Comparison of ENCODE assay signal across 8 cellular contexts in the genomic region with DNA sequence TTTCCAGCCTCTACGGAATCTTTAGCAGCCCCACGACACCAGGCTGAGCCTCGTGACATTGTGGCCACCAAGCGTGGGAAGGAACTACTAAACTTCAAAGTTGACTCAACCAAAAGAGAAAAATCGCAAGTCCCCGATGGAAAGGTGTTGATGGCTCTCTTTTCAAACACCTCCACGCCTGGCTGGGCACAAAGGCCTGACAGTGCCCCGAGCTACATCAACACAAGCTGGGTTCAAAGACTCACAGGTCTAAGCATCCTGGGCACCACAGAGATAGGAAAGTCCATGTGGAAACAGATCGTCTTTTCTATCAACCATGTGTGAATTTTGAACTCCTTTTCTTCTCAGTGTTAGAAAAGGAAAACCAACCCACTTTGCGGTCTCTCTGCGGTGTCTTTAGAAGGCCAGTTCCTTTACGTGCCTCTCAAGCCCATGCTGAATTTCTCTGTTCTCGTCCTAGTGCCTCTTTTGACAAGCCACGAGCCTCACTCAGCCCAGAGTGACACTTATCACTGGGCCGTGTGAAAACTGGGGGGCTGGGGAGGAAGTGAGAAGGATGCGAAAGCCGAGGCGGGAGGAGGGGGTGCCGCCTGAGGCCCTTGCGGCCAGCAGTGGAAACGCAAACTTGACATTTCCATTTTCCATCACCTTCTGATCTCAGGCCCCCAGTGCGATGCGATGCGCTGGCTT. TPM values are rescaled to one million over a fixed set of nuclear protein-coding genes. Genes with fewer than 3 reads are reported as not detected.
DNase-seq lines count a peak whose midpoint lies in the region; ATAC-seq and TF ChIP-seq lines count a peak whose summit lies in the region.

No MANE protein-coding gene starts in this region.

- no peak for TF ChIP-seq EP300 in stomach (IDR thresholded peaks at IDR 0.05)

- DNase-seq in MM.1S (peak; percentile 65), stomach (peak; percentile 31), HCEC 1CT (no peak), epidermal melanocyte (ENCODE audit: insufficient read length, low spot score) (no peak)
- peak; percentile 57 for DNase-seq in activated T-helper 1 cell treated with anti-CD3 and anti-CD28 coated beads, Interleukin-12 subunit alpha, Interleukin-12 subunit beta, Interleukin-2, Interleukin-4 antibody, amounts not matched to agents 30 ng/mL and 10 ng/mL and 1 ng/mL, durations not matched to agents 14 hours and 24 hours and 36 hours (ENCODE audit: low spot score)

- TF ChIP-seq POLR2A in stomach (IDR thresholded peaks at IDR 0.05), result no peak

- H3K4me1 ChIP-seq in MM.1S (ENCODE audit: low read length) (peaks cover 22% of the 10 kb centered on the region), muscle layer of duodenum (ENCODE audit: control insufficient read depth in 1 of 2, insufficient read depth in 2 of 2, low read length in 2 of 2) (peaks cover 0 to 11% of the 10 kb centered on the region in 2 donors), stomach (peaks cover 16 to 87% (median 46%) of the 10 kb centered on the region in 4 donors)

- H3K4me1 Mint-ChIP-seq in activated T-helper 1 cell treated with anti-CD3 and anti-CD28 coated beads, Interleukin-12 subunit alpha, Interleukin-12 subunit beta, Interleukin-2, Interleukin-4 antibody, amounts not matched to agents 30 ng/mL and 10 ng/mL and 1 ng/mL, durations not matched to agents 14 hours and 24 hours and 36 hours (ENCODE audit: low read depth), result peaks cover 78% of the 10 kb centered on the region

- no peaks in the 10 kb centered on the region for H3K36me3 ChIP-seq in MM.1S (replicated peaks; ENCODE audit: insufficient read depth, low read length)
- no peaks in the 10 kb centered on the region for H3K36me3 ChIP-seq in muscle layer of duodenum (ENCODE audit: control insufficient read depth in 1 of 2, insufficient read depth in 2 of 2, low read length in 2 of 2)
- no peaks in the 10 kb centered on the region for H3K36me3 ChIP-seq in stomach

- H3K79me2 ChIP-seq in MM.1S (ENCODE audit: low read length), result no peaks in the 10 kb centered on the region

- H3K27me3 Mint-ChIP-seq in activated T-helper 1 cell treated with anti-CD3 and anti-CD28 coated beads, Interleukin-12 subunit alpha, Interleukin-12 subunit beta, Interleukin-2, Interleukin-4 antibody, amounts not matched to agents 30 ng/mL and 10 ng/mL and 1 ng/mL, durations not matched to agents 14 hours and 24 hours and 36 hours (ENCODE audit: insufficient read depth), result no peaks in the 10 kb centered on the region

- intact Hi-C loops in activated T-helper 1 cell treated with anti-CD3 and anti-CD28 coated beads, Interleukin-12 subunit alpha, Interleukin-12 subunit beta, Interleukin-2, Interleukin-4 antibody, amounts not matched to agents 30 ng/mL and 10 ng/mL and 1 ng/mL, durations not matched to agents 14 hours and 24 hours and 36 hours (cut with micrococcal nuclease), result loop anchor here (1.0 to 5.0 kb wide), 14 partner anchors 26 to 1716 kb away; partner anchors contain the start of genes NOL7 and SIRT5
- intact Hi-C loops in stomach (cut with DNase I; ENCODE audit: low total_unique reads), result no loop called here

- no peak overlapping the region for H3K9ac ChIP-seq in MM.1S (ENCODE audit: low read length)

- TF ChIP-seq CTCF in MM.1S (IDR thresholded peaks at IDR 0.05; ENCODE audit: low read length), result peak; percentile 39
- peak in 1 of 7 experiments; percentile 7 for TF ChIP-seq CTCF in stomach (IDR thresholded peaks at IDR 0.05)

- no peaks in the 10 kb centered on the region for H4K20me1 ChIP-seq in MM.1S (ENCODE audit: insufficient read depth, low read length)

- H3K27ac ChIP-seq in MM.1S (ENCODE audit: low read length) (peak overlapping the region; percentile 45), muscle layer of duodenum (ENCODE audit: low read length) (peak overlapping the region; percentile 24), stomach (peak overlapping the region in 4 of 5 donors; percentile 56 to 87 (median 61))

- H3K27ac Mint-ChIP-seq in activated T-helper 1 cell treated with anti-CD3 and anti-CD28 coated beads, Interleukin-12 subunit alpha, Interleukin-12 subunit beta, Interleukin-2, Interleukin-4 antibody, amounts not matched to agents 30 ng/mL and 10 ng/mL and 1 ng/mL, durations not matched to agents 14 hours and 24 hours and 36 hours, result peak overlapping the region; percentile 95

- H3F3A ChIP-seq in MM.1S (ENCODE audit: insufficient read depth, low read length), result 0 out of 2 replicates have a peak, but pooled peaks cover 6% of the 10 kb centered on the region

- WGBS in stomach, 5 donors, result 62 to 71% (median 67%) methylated on average over 23 to 24 of the region's 24 CpGs

- no peaks in the 10 kb centered on the region for H3K9me3 Mint-ChIP-seq in activated T-helper 1 cell treated with anti-CD3 and anti-CD28 coated beads, Interleukin-12 subunit alpha, Interleukin-12 subunit beta, Interleukin-2, Interleukin-4 antibody, amounts not matched to agents 30 ng/mL and 10 ng/mL and 1 ng/mL, durations not matched to agents 14 hours and 24 hours and 36 hours

- H3K4me2 ChIP-seq in MM.1S (ENCODE audit: low read depth, low read length), result peak overlapping the region; percentile 75

- peak overlapping the region; percentile 54 for H3K4me3 Mint-ChIP-seq in activated T-helper 1 cell treated with anti-CD3 and anti-CD28 coated beads, Interleukin-12 subunit alpha, Interleukin-12 subunit beta, Interleukin-2, Interleukin-4 antibody, amounts not matched to agents 30 ng/mL and 10 ng/mL and 1 ng/mL, durations not matched to agents 14 hours and 24 hours and 36 hours

- ATAC-seq in GM21576 (IDR thresholded peaks at IDR 0.05; ENCODE audit: unreplicated experiment), result peak; percentile 61

- H3K36me3 Mint-ChIP-seq in activated T-helper 1 cell treated with anti-CD3 and anti-CD28 coated beads, Interleukin-12 subunit alpha, Interleukin-12 subunit beta, Interleukin-2, Interleukin-4 antibody, amounts not matched to agents 30 ng/mL and 10 ng/mL and 1 ng/mL, durations not matched to agents 14 hours and 24 hours and 36 hours (ENCODE audit: low read depth), result peaks cover 8% of the 10 kb centered on the region

- H3K4me3 ChIP-seq in GM08714 (ENCODE audit: low read length), result peak overlapping the region; percentile 38; the same call in 1 of the 2 replicates
- H3K4me3 ChIP-seq in MM.1S (ENCODE audit: low read length), result peak overlapping the region; percentile 10; the same call in 1 of the 2 replicates
- H3K4me3 ChIP-seq in muscle layer of duodenum (ENCODE audit: low read depth in 1 of 2, low read length in 2 of 2), result no peak overlapping the region
- H3K4me3 ChIP-seq in stomach, result no peak overlapping the region

- H2AFZ ChIP-seq in MM.1S (ENCODE audit: low read length), result 0 out of 2 replicates have a peak overlapping the region, but pooled peaks have one; percentile 1

- H3K9me2 ChIP-seq in MM.1S (replicated peaks; ENCODE audit: insufficient read depth, low read length), result no peaks in the 10 kb centered on the region

- H3K27me3 ChIP-seq in MM.1S (replicated peaks; ENCODE audit: insufficient read depth, low read length), result no peaks in the 10 kb centered on the region
- H3K27me3 ChIP-seq in muscle layer of duodenum (ENCODE audit: low read depth, low read length), result no peaks in the 10 kb centered on the region
- no peaks in the 10 kb centered on the region for H3K27me3 ChIP-seq in stomach

- no peaks in the 10 kb centered on the region for H3K9me3 ChIP-seq in MM.1S (replicated peaks; ENCODE audit: insufficient read depth, low read length)
- no peaks in the 10 kb centered on the region for H3K9me3 ChIP-seq in muscle layer of duodenum (ENCODE audit: control insufficient read depth in 1 of 2, low read length in 2 of 2)
- H3K9me3 ChIP-seq in stomach, result no peaks in the 10 kb centered on the region

RNA-seq across cellular contexts. Expression of gene GFOD1, which starts 59.4 kb away (rescaled TPM):
- total RNA-seq in activated T-helper 1 cell treated with anti-CD3 and anti-CD28 coated beads, Interleukin-12 subunit alpha, Interleukin-12 subunit beta, Interleukin-2, Interleukin-4 antibody, amounts not matched to agents 30 ng/mL and 10 ng/mL and 1 ng/mL, durations not matched to agents 14 hours and 24 hours and 36 hours, result 12.4 and 13.6 TPM in 2 replicates
- 10 to 100 TPM in 4 of 5 donors, 1 to 10 TPM in 1; 7.6 to 29.4 (median 17.1) TPM for total RNA-seq in stomach
- 1 to 10 TPM in 2 of 3 donors, under 1 TPM in 1; 0.76 to 5.3 (median 1.1) TPM for polyA plus RNA-seq in stomach

Comparison
In these comparisons a context has a peak if more than half of its experiments do, and no peak if none do; other contexts are left out.
1. H3K4me3 ChIP-seq: peak in GM08714 (single experiment) and MM.1S (single experiment); none in muscle layer of duodenum (0 of 2) and stomach (0 of 4).
2. DNase-seq: peak in MM.1S (single experiment), activated T-helper 1 cell treated with anti-CD3 and anti-CD28 coated beads, Interleukin-12 subunit alpha, Interleukin-12 subunit beta, Interleukin-2, Interleukin-4 antibody, amounts not matched to agents 30 ng/mL and 10 ng/mL and 1 ng/mL, durations not matched to agents 14 hours and 24 hours and 36 hours (single experiment) and stomach (single experiment); none in HCEC 1CT (single experiment) and epidermal melanocyte (single experiment).
3. Peak in every context shown above with its lines, with median percentiles within 50 percentile points of each other: H3K27ac ChIP-seq.